ENCODE assay signal across 13 cellular contexts in genomic region chr11:125373426-125374391, GRCh38.
DNase-seq lines count a peak whose midpoint lies in the region; TF ChIP-seq lines count a peak whose summit lies in the region.
"Had no signal": no experiment of that assay in that cellular context is flagged by ENCODE, and none has a peak within 500 bp of the region (broad histone marks: within the 10 kb centered on the region; RNA-seq: fewer than 3 reads in every experiment).

No MANE protein-coding gene starts in this region.

- peaks cover 0 to 53% of the 10 kb centered on the region in 2 donors for H3K36me3 ChIP-seq in neuronal stem cell (replicated peaks in 1 of 2; ENCODE audit: control insufficient read depth in 2 of 2, insufficient read depth in 2 of 2, low read length in 2 of 2)

- DNase-seq in DMS79 treated with DMSO at 0.1 percent for 48 hours (lab: John Stamatoyannopoulos, UW) (peak; percentile 36), amniotic epithelial cell (ENCODE audit: low read depth) (peak; percentile 27), fibroblast of peridontal ligament (ENCODE audit: extremely low read depth) (peak; percentile 9), neuronal stem cell (ENCODE audit: low spot score) (no peak), progenitor cell of endocrine pancreas (ENCODE audit: low spot score, unreplicated experiment) (no peak), GF-D8 (lab: John Stamatoyannopoulos, UW) (no peak)
- DNase-seq in stimulated activated CD4-positive, alpha-beta T cell treated with anti-CD3 and anti-CD28 coated beads, Interleukin-2, amount 100 ng/mL, for 48 hours = no peak
- no peak for DNase-seq in activated T-helper 2 cell treated with anti-CD3 and anti-CD28 coated beads, Interferon-gamma antibody, Interleukin-2, Interleukin-4, amounts not matched to agents 10 μg/mL and 5 μg/mL and 100 μg/mL, durations not matched to agents 14 hours and 24 hours and 36 hours (ENCODE audit: low spot score)
- DNase-seq: activated naive CD4-positive, alpha-beta T cell; DMS153; mucosa of descending colon; NCI-H1930; stimulated activated naive B cell treated with anti-CD40 and anti-IgM and Interleukin-4, amounts not matched to agents 10 μg/mL and 1 μg/mL and 100 μg/mL, for 72 hours had no signal

- no peak overlapping the region for H3K9ac ChIP-seq in neuronal stem cell (ENCODE audit: low read depth, low read length, poor library complexity)

- H4K8ac ChIP-seq in neuronal stem cell (ENCODE audit: low read depth, low read length) = no peak overlapping the region

- H3K27ac ChIP-seq in neuronal stem cell (replicated peaks; ENCODE audit: low read length) = no peak overlapping the region

- H3K4me1 ChIP-seq in neuronal stem cell (ENCODE audit: control insufficient read depth in 2 of 2, insufficient read depth in 1 of 2, low read depth in 1 of 2, low read length in 2 of 2) = peaks cover 15 to 28% of the 10 kb centered on the region in 2 donors

- no peak overlapping the region for H3K14ac ChIP-seq in neuronal stem cell (ENCODE audit: low read length)

- TF ChIP-seq CTCF in progenitor cell of endocrine pancreas (IDR thresholded peaks at IDR 0.05; ENCODE audit: unreplicated experiment) = no peak

- H2BK12ac ChIP-seq in neuronal stem cell (ENCODE audit: low read length) = no peak overlapping the region

- H4K91ac ChIP-seq in neuronal stem cell (ENCODE audit: low read depth, low read length, poor library complexity) = no peak overlapping the region

- no peak overlapping the region for H3K27ac Mint-ChIP-seq in activated T-helper 2 cell treated with anti-CD3 and anti-CD28 coated beads, Interferon-gamma antibody, Interleukin-2, Interleukin-4, amounts not matched to agents 10 μg/mL and 5 μg/mL and 100 μg/mL, durations not matched to agents 14 hours and 24 hours and 36 hours
- no peak overlapping the region for H3K27ac Mint-ChIP-seq in progenitor cell of endocrine pancreas
- H3K27ac Mint-ChIP-seq: stimulated activated naive B cell treated with anti-CD40 and anti-IgM and Interleukin-4, amounts not matched to agents 10 μg/mL and 1 μg/mL and 100 μg/mL, for 72 hours had no signal

- peak overlapping the region; percentile 55 for H3K18ac ChIP-seq in neuronal stem cell (ENCODE audit: low read length)

- H3K9me3 ChIP-seq in neuronal stem cell (replicated peaks in 1 of 2; ENCODE audit: control insufficient read depth in 2 of 2, insufficient read depth in 1 of 2, low read depth in 1 of 2, low read length in 2 of 2) = no peaks in the 10 kb centered on the region
- H3K9me3 ChIP-seq: mucosa of descending colon had no signal

- no peak overlapping the region for H3K4me3 ChIP-seq in neuronal stem cell (ENCODE audit: low read length in 2 of 2)
- H3K4me3 ChIP-seq: mucosa of descending colon had no signal

- peaks cover 0 to 4% (median 0%) of the 10 kb centered on the region in 3 experiments for H3K27me3 ChIP-seq in neuronal stem cell (ENCODE audit: control insufficient read depth in 3 of 3, insufficient read depth in 3 of 3, low read depth in 1 of 3, low read length in 3 of 3)

- peak overlapping the region; percentile 34 for H2AK5ac ChIP-seq in neuronal stem cell (ENCODE audit: low read depth, low read length)

- no peaks in the 10 kb centered on the region for H3K9me3 Mint-ChIP-seq in activated T-helper 2 cell treated with anti-CD3 and anti-CD28 coated beads, Interferon-gamma antibody, Interleukin-2, Interleukin-4, amounts not matched to agents 10 μg/mL and 5 μg/mL and 100 μg/mL, durations not matched to agents 14 hours and 24 hours and 36 hours
- no peaks in the 10 kb centered on the region for H3K9me3 Mint-ChIP-seq in progenitor cell of endocrine pancreas (ENCODE audit: low read depth)
- H3K9me3 Mint-ChIP-seq: stimulated activated naive B cell treated with anti-CD40 and anti-IgM and Interleukin-4, amounts not matched to agents 10 μg/mL and 1 μg/mL and 100 μg/mL, for 72 hours had no signal

- H3K79me1 ChIP-seq in neuronal stem cell (ENCODE audit: low read depth, low read length) = no peaks in the 10 kb centered on the region

- no peak overlapping the region for H3K4ac ChIP-seq in neuronal stem cell (ENCODE audit: low read length)

- H2AFZ ChIP-seq in neuronal stem cell (ENCODE audit: low read length) = no peak overlapping the region

- H3K4me3 Mint-ChIP-seq in activated T-helper 2 cell treated with anti-CD3 and anti-CD28 coated beads, Interferon-gamma antibody, Interleukin-2, Interleukin-4, amounts not matched to agents 10 μg/mL and 5 μg/mL and 100 μg/mL, durations not matched to agents 14 hours and 24 hours and 36 hours (ENCODE audit: low read depth) = no peak overlapping the region
- no peak overlapping the region for H3K4me3 Mint-ChIP-seq in progenitor cell of endocrine pancreas (ENCODE audit: low read depth)
- H3K4me3 Mint-ChIP-seq: stimulated activated naive B cell treated with anti-CD40 and anti-IgM and Interleukin-4, amounts not matched to agents 10 μg/mL and 1 μg/mL and 100 μg/mL, for 72 hours had no signal

- no peaks in the 10 kb centered on the region for H3K4me1 Mint-ChIP-seq in activated T-helper 2 cell treated with anti-CD3 and anti-CD28 coated beads, Interferon-gamma antibody, Interleukin-2, Interleukin-4, amounts not matched to agents 10 μg/mL and 5 μg/mL and 100 μg/mL, durations not matched to agents 14 hours and 24 hours and 36 hours (ENCODE audit: low read depth)
- peaks cover 17% of the 10 kb centered on the region for H3K4me1 Mint-ChIP-seq in progenitor cell of endocrine pancreas (ENCODE audit: low read depth)

- peaks cover 26% of the 10 kb centered on the region for H3K27me3 Mint-ChIP-seq in activated T-helper 2 cell treated with anti-CD3 and anti-CD28 coated beads, Interferon-gamma antibody, Interleukin-2, Interleukin-4, amounts not matched to agents 10 μg/mL and 5 μg/mL and 100 μg/mL, durations not matched to agents 14 hours and 24 hours and 36 hours (ENCODE audit: low read depth)
- peaks cover 25% of the 10 kb centered on the region for H3K27me3 Mint-ChIP-seq in progenitor cell of endocrine pancreas

- no peak overlapping the region for H3K4me2 ChIP-seq in neuronal stem cell (ENCODE audit: insufficient read depth, low read length, poor library complexity, severe bottlenecking)

- no peak overlapping the region for H2BK120ac ChIP-seq in neuronal stem cell (ENCODE audit: low read depth, low read length)

- H2BK15ac ChIP-seq in neuronal stem cell (ENCODE audit: low read length) = no peak overlapping the region

- intact Hi-C loops in activated T-helper 2 cell treated with anti-CD3 and anti-CD28 coated beads, Interferon-gamma antibody, Interleukin-2, Interleukin-4, amounts not matched to agents 10 μg/mL and 5 μg/mL and 100 μg/mL, durations not matched to agents 14 hours and 24 hours and 36 hours (cut with micrococcal nuclease) = no loop called here

- H3K36me3 Mint-ChIP-seq in activated T-helper 2 cell treated with anti-CD3 and anti-CD28 coated beads, Interferon-gamma antibody, Interleukin-2, Interleukin-4, amounts not matched to agents 10 μg/mL and 5 μg/mL and 100 μg/mL, durations not matched to agents 14 hours and 24 hours and 36 hours (ENCODE audit: low read depth) = no peaks in the 10 kb centered on the region
- peaks cover 12% of the 10 kb centered on the region for H3K36me3 Mint-ChIP-seq in progenitor cell of endocrine pancreas (ENCODE audit: insufficient read depth)
- H3K36me3 Mint-ChIP-seq: stimulated activated naive B cell treated with anti-CD40 and anti-IgM and Interleukin-4, amounts not matched to agents 10 μg/mL and 1 μg/mL and 100 μg/mL, for 72 hours had no signal

- no peak overlapping the region for H3K23ac ChIP-seq in neuronal stem cell (ENCODE audit: low read depth, low read length, poor library complexity)

- no peak overlapping the region for H2BK5ac ChIP-seq in neuronal stem cell (ENCODE audit: low read length)

- WGBS in neuronal stem cell (ENCODE audit: extremely low coverage in 2 of 2, insufficient read length in 2 of 2, insufficient replicate concordance in 1 of 2), 2 donors = no CpG with 5 or more reads among the region's 13 CpGs

Comparison
In these comparisons a context has a peak if more than half of its experiments do, and no peak if none do; other contexts are left out.
1. DNase-seq: peak in DMS79 treated with DMSO at 0.1 percent for 48 hours (single experiment), amniotic epithelial cell (single experiment) and fibroblast of peridontal ligament (single experiment); none in neuronal stem cell (single experiment), stimulated activated CD4-positive, alpha-beta T cell treated with anti-CD3 and anti-CD28 coated beads, Interleukin-2, amount 100 ng/mL, for 48 hours (0 of 2), activated T-helper 2 cell treated with anti-CD3 and anti-CD28 coated beads, Interferon-gamma antibody, Interleukin-2, Interleukin-4, amounts not matched to agents 10 μg/mL and 5 μg/mL and 100 μg/mL, durations not matched to agents 14 hours and 24 hours and 36 hours (single experiment), progenitor cell of endocrine pancreas (single experiment) and GF-D8 (single experiment).